In the genomic region with DNA sequence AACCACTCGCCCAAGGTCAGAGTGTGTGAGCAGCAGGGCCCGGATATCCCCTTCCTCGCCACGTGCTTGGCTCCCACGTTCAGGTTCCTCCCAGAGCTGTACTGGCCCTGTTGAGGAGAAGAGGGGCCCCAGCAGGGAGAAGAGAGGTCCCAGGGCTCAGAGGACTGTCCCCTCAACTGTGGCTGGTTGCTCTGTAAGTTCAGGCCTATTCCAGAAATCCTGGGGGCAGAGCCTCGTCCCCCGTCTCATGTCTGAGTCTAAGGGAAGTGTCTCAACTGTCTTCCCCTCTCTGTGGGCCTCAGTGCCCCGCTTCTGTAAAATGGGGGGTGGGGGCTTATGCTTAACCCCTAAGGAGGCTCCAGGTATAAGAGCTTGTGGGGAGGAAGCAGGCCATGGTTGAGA, we compare ENCODE assay signal across 8 cellular contexts. TPM values are rescaled to one million over a fixed set of nuclear protein-coding genes. Genes with fewer than 3 reads are reported as not detected.
DNase-seq lines count a peak whose midpoint lies in the region; ATAC-seq, FAIRE-seq and TF ChIP-seq lines count a peak whose summit lies in the region.

No MANE protein-coding gene starts in this region.

- H3K23ac ChIP-seq in H1 (ENCODE audit: insufficient read length): no peak overlapping the region

- DNase-seq in T-helper 2 cell treated with Interferon-gamma antibody and Interleukin-4, amounts not matched to agents 5 μg/mL and 100 μg/mL, for 36 hours (ENCODE audit: low spot score): no peak
- DNase-seq in H1 (ENCODE audit: low read depth in 1 of 2, low spot score in 2 of 2): no peak
- DNase-seq in stimulated activated CD4-positive, alpha-beta T cell treated with anti-CD3 and anti-CD28 coated beads, TNF-alpha, amount 100 ng/mL, for 4 hours (ENCODE audit: low read depth in 3 of 3): peak in 2 of 3 experiments; percentile 10 to 20
- no peak for DNase-seq in urothelium cell line (ENCODE audit: low spot score)

- TF ChIP-seq EP300 in H1 (IDR thresholded peaks at IDR 0.05; ENCODE audit: borderline replicate concordance in 1 of 2, low read depth in 2 of 2, low read length in 2 of 2): no peak

- H3K36me3 Mint-ChIP-seq in T-helper 2 cell treated with Interferon-gamma antibody and Interleukin-4, amounts not matched to agents 5 μg/mL and 100 μg/mL, for 36 hours (ENCODE audit: low read depth): peaks cover 50% of the 10 kb centered on the region

- POLR2A ChIA-PET in H1 (lab: Charles Lee; ENCODE audit: partially characterized antibody): interaction anchor here (0.6 to 2.8 kb wide), 6 partner anchors 8 to 307 kb away, joined by 3 to 8 read pairs (median 3); no protein-coding TSS in a partner anchor

- peaks cover 16 to 24% (median 21%) of the 10 kb centered on the region in 4 experiments; a peak in 7 of 8 replicates for H3K36me3 ChIP-seq in H1 (ENCODE audit: control insufficient read depth in 2 of 4, insufficient read depth in 4 of 4, low read length in 3 of 4)

- no peak overlapping the region for H2BK120ac ChIP-seq in H1 (replicated peaks; ENCODE audit: low read depth, low read length)

- no peak overlapping the region for H3K18ac ChIP-seq in H1 (ENCODE audit: extremely low read depth, low read length)

- H2BK20ac ChIP-seq in H1 (ENCODE audit: low read length): no peak overlapping the region

- peak overlapping the region; percentile 5 to 18; a peak in 1 of 4 replicates for H3K4me2 ChIP-seq in H1 (ENCODE audit: insufficient read depth in 1 of 2, low read depth in 2 of 2, low read length in 2 of 2)

- 0 out of 2 replicates have a peak overlapping the region, but pooled peaks have one; percentile 13 for H2BK5ac ChIP-seq in H1 (ENCODE audit: low read depth, low read length)

- no peak overlapping the region for H2BK15ac ChIP-seq in H1 (ENCODE audit: low read length)

- FAIRE-seq in H1 (lab: Jason Lieb, UNC) (no peak), urothelium cell line (lab: Jason Lieb, UNC) (no peak)

- no peaks in the 10 kb centered on the region for H3K27me3 ChIP-seq in H1 (replicated peaks in 1 of 4; ENCODE audit: control insufficient read depth in 3 of 4, extremely low read depth in 1 of 4, insufficient read depth in 3 of 4, low read length in 3 of 4)

- H3K27ac ChIP-seq in H1 (ENCODE audit: low read depth, low read length): no peak overlapping the region

- H3K4ac ChIP-seq in H1 (replicated peaks; ENCODE audit: insufficient read length, low read depth, low read length): no peak overlapping the region

- no peak for TF ChIP-seq CTCF in H1 (IDR thresholded peaks at IDR 0.05; ENCODE audit: control extremely low read depth in 1 of 3, insufficient read depth in 1 of 3, low read depth in 1 of 3, low read length in 3 of 3)

- H2AFZ ChIP-seq in H1 (ENCODE audit: low read length): no peak overlapping the region

- H2AK5ac ChIP-seq in H1 (ENCODE audit: low read depth, low read length): 0 out of 2 replicates have a peak overlapping the region, but pooled peaks have one; percentile 53

- H3K9ac ChIP-seq in H1 (replicated peaks in 1 of 4; ENCODE audit: extremely low read depth in 1 of 4, low read depth in 3 of 4, low read length in 3 of 4): no peak overlapping the region; a peak in 1 of 7 replicates

- H4K5ac ChIP-seq in H1 (ENCODE audit: insufficient read length, low read depth, low read length): no peak overlapping the region

- H3K4me1 ChIP-seq in H1 (replicated peaks in 1 of 4; ENCODE audit: control insufficient read depth in 3 of 4, insufficient read depth in 4 of 4, low read length in 3 of 4): peaks cover 3 to 16% (median 5%) of the 10 kb centered on the region in 4 experiments

- peaks cover 21% of the 10 kb centered on the region for H3K79me1 ChIP-seq in H1 (ENCODE audit: low read depth, low read length)

- no peak overlapping the region for H3K14ac ChIP-seq in H1 (ENCODE audit: insufficient read length)

- H3K56ac ChIP-seq in H1 (replicated peaks; ENCODE audit: insufficient read length, low read depth, low read length): no peak overlapping the region

- peaks cover 52% of the 10 kb centered on the region for H3K4me1 Mint-ChIP-seq in T-helper 2 cell treated with Interferon-gamma antibody and Interleukin-4, amounts not matched to agents 5 μg/mL and 100 μg/mL, for 36 hours (ENCODE audit: low read depth)

- H3K27ac Mint-ChIP-seq in T-helper 2 cell treated with Interferon-gamma antibody and Interleukin-4, amounts not matched to agents 5 μg/mL and 100 μg/mL, for 36 hours: peak overlapping the region; percentile 90

- CTCF ChIA-PET in H1 (lab: Charles Lee; ENCODE audit: partially characterized antibody): interaction anchor here (0.8 to 2.1 kb wide), 5 partner anchors 18 to 71 kb away, joined by 3 to 6 read pairs (median 4); no protein-coding TSS in a partner anchor

- TF ChIP-seq POLR2A in GM19193 (IDR thresholded peaks at IDR 0.05; ENCODE audit: extremely low read depth, insufficient read depth, insufficient read length) (peak; percentile 54), H1 (IDR thresholded peaks at IDR 0.05; ENCODE audit: control extremely low read depth in 1 of 2, low read depth in 2 of 2, low read length in 2 of 2) (no peak)

- peaks cover 8 to 54% of the 10 kb centered on the region in 2 experiments; a peak in 3 of 4 replicates for H3K79me2 ChIP-seq in H1 (ENCODE audit: control insufficient read depth in 1 of 2, insufficient read depth in 2 of 2, low read length in 2 of 2)

- no peak overlapping the region for H2BK12ac ChIP-seq in H1 (ENCODE audit: low read depth, low read length)

- peaks cover 11 to 25% of the 10 kb centered on the region in 2 experiments for H4K20me1 ChIP-seq in H1 (replicated peaks in 1 of 2; ENCODE audit: control insufficient read depth in 1 of 2, insufficient read depth in 2 of 2, low read length in 2 of 2)

- 74% methylated on average over 8 of the region's 8 CpGs; no CpG with 5 or more reads in 1 of the 2 experiments for WGBS in H1 (ENCODE audit: extremely low coverage in 1 of 2, insufficient coverage in 1 of 2, insufficient read length in 1 of 2, insufficient replicate concordance in 2 of 2, low coverage in 1 of 2, low lambda C conversion rate in 2 of 2, missing lambda C conversion rate in 1 of 2), 2 experiments

- no peak for ATAC-seq in HG02840 (IDR thresholded peaks at IDR 0.05; ENCODE audit: low FRiP score, unreplicated experiment)
- ATAC-seq in GM19351 (IDR thresholded peaks at IDR 0.05; ENCODE audit: unreplicated experiment): no peak
- ATAC-seq in HG02588 (IDR thresholded peaks at IDR 0.05; ENCODE audit: unreplicated experiment): no peak

- H4K8ac ChIP-seq in H1 (ENCODE audit: extremely low read depth, insufficient read depth, low read length): no peak overlapping the region

- H3K4me3 Mint-ChIP-seq in T-helper 2 cell treated with Interferon-gamma antibody and Interleukin-4, amounts not matched to agents 5 μg/mL and 100 μg/mL, for 36 hours: peak overlapping the region; percentile 83

- no peak for TF ChIP-seq RAD21 in H1 (IDR thresholded peaks at IDR 0.05 in 1 of 2, conservative IDR thresholded peaks at IDR 0.05 in 1 of 2; ENCODE audit: low read depth in 2 of 2, low read length in 2 of 2)

- no peak overlapping the region for H4K91ac ChIP-seq in H1 (replicated peaks; ENCODE audit: insufficient read length, low read length)

- H3K27me3 Mint-ChIP-seq in T-helper 2 cell treated with Interferon-gamma antibody and Interleukin-4, amounts not matched to agents 5 μg/mL and 100 μg/mL, for 36 hours (ENCODE audit: low read depth): no peaks in the 10 kb centered on the region

- no peak overlapping the region for H3K4me3 ChIP-seq in H1 (ENCODE audit: extremely low read depth in 1 of 4, insufficient read depth in 2 of 4, low read depth in 3 of 4, low read length in 4 of 4)

- no peaks in the 10 kb centered on the region for H3K9me3 Mint-ChIP-seq in T-helper 2 cell treated with Interferon-gamma antibody and Interleukin-4, amounts not matched to agents 5 μg/mL and 100 μg/mL, for 36 hours

- H3K9me3 ChIP-seq in H1 (ENCODE audit: insufficient read depth in 2 of 2, low read depth in 1 of 2, low read length in 1 of 2): peaks cover 0 to 2% of the 10 kb centered on the region in 2 experiments; a peak in 1 of 4 replicates

- H3K23me2 ChIP-seq in H1 (ENCODE audit: low read depth, low read length): peaks cover 2% of the 10 kb centered on the region; the same call in 1 of the 2 replicates

TF ChIP-seq in H1, 55 proteins besides CTCF, POLR2A, EP300 and RAD21 (continues in another document):
- TF ChIP-seq ASH2L (IDR thresholded peaks at IDR 0.05; ENCODE audit: low read length) (no peak), NANOG (IDR thresholded peaks at IDR 0.05; ENCODE audit: insufficient read depth, low read depth, low read length, poor library complexity, severe bottlenecking) (no peak), GTF2F1 (IDR thresholded peaks at IDR 0.05; ENCODE audit: borderline replicate concordance, low read depth, low read length) (no peak), EGR1 (IDR thresholded peaks at IDR 0.05; ENCODE audit: borderline replicate concordance, low read depth, low read length) (no peak), RFX5 (IDR thresholded peaks at IDR 0.05; ENCODE audit: borderline replicate concordance, low read depth, low read length) (no peak), RXRA (IDR thresholded peaks at IDR 0.05; ENCODE audit: insufficient read depth, low read depth, low read length) (no peak), CEBPB (IDR thresholded peaks at IDR 0.05; ENCODE audit: low read depth, low read length) (no peak), HDAC2 (IDR thresholded peaks at IDR 0.05; ENCODE audit: borderline replicate concordance in 1 of 2, low read depth in 2 of 2, low read length in 2 of 2) (no peak)

RNA-seq across cellular contexts. Expression of a gene that starts 3.9 kb away (rescaled TPM):
- total RNA-seq in H1 (2021; fragmentation: NEBNext Ultra II Directional; extraction: Animal tissue kit (Norgen Biotek cat#: 25700)): 105 and 112 TPM in 2 replicates
- polyA plus RNA-seq in H1 (2011; rRNA removed): 156 and 199 TPM in 2 replicates
- polyA plus RNA-seq in H1 (2011; cell fraction: cytosol; rRNA removed): 191 TPM
- 304 TPM for polyA plus RNA-seq in H1 (2011; cell fraction: nucleus; rRNA removed)
- 103 to 125 TPM (median 114 TPM) in 4 replicates for polyA plus RNA-seq in H1 (2012, experiment 1 of 2)
- polyA plus RNA-seq in H1 (2012, experiment 2 of 2): 82.0 TPM
- 75.4 TPM for polyA plus RNA-seq in H1 (2013, experiment 1 of 2)
- polyA plus RNA-seq in H1 (2013, experiment 2 of 2): 69.8 TPM
- polyA minus RNA-seq in H1 (2011; rRNA and poly(A)+ RNA removed): 133 and 161 TPM in 2 replicates
- 78.8 TPM for polyA minus RNA-seq in H1 (2011; cell fraction: cytosol; rRNA and poly(A)+ RNA removed)
- 104 TPM for polyA minus RNA-seq in H1 (2011; cell fraction: nucleus; rRNA and poly(A)+ RNA removed)

RNA-seq across cellular contexts. Expression of a gene that starts 53.9 kb away (rescaled TPM):
- total RNA-seq in H1 (2021; fragmentation: NEBNext Ultra II Directional; extraction: Animal tissue kit (Norgen Biotek cat#: 25700)): 38.6 and 46.5 TPM in 2 replicates
- 38.8 and 65.9 TPM in 2 replicates for polyA plus RNA-seq in H1 (2011; rRNA removed)
- polyA plus RNA-seq in H1 (2011; cell fraction: cytosol; rRNA removed): 34.6 TPM
- 80.2 TPM for polyA plus RNA-seq in H1 (2011; cell fraction: nucleus; rRNA removed)
- polyA plus RNA-seq in H1 (2012, experiment 1 of 2): 27.1 to 37.2 TPM (median 36.6 TPM) in 4 replicates
- polyA plus RNA-seq in H1 (2012, experiment 2 of 2): 20.9 TPM
- 20.5 TPM for polyA plus RNA-seq in H1 (2013, experiment 1 of 2)
- polyA plus RNA-seq in H1 (2013, experiment 2 of 2): 19.6 TPM
- 33.3 and 37.0 TPM in 2 replicates for polyA minus RNA-seq in H1 (2011; rRNA and poly(A)+ RNA removed)
- 39.9 TPM for polyA minus RNA-seq in H1 (2011; cell fraction: cytosol; rRNA and poly(A)+ RNA removed)
- polyA minus RNA-seq in H1 (2011; cell fraction: nucleus; rRNA and poly(A)+ RNA removed): 68.2 TPM

Comparison
In these comparisons a context has a peak if more than half of its experiments do, and no peak if none do; other contexts are left out.
1. DNase-seq: peak in stimulated activated CD4-positive, alpha-beta T cell treated with anti-CD3 and anti-CD28 coated beads, TNF-alpha, amount 100 ng/mL, for 4 hours (2 of 3); none in T-helper 2 cell treated with Interferon-gamma antibody and Interleukin-4, amounts not matched to agents 5 μg/mL and 100 μg/mL, for 36 hours (single experiment), H1 (0 of 2) and urothelium cell line (single experiment).